16 cellular contexts compared by ENCODE assay signal in the genomic region with DNA sequence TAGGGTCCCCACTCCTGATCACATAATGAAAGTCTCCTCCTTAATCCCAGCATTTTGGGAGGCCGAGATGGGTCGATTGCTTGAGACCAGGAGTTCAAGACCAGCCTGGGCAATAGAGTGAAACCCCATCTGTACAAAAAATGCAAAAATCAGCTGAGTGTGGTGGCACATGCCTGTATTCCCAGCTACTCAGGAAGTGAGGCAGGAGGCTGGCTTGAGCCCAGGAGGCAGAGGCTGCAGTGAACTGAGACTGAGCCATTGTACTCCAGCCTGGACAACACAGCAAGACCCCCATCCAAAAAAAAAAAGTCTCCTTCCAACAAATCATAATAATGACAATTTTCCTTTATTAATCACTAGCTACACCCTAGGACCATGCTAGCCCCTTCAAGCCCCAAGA. TPM values are rescaled to one million over a fixed set of nuclear protein-coding genes. Genes with fewer than 3 reads are reported as not detected.
A peak's percentile ranks its signal among the peaks of the same experiment; 100 is the strongest.
DNase-seq lines count a peak whose midpoint lies in the region; ATAC-seq and TF ChIP-seq lines count a peak whose summit lies in the region.
"Had no signal": no experiment of that assay in that cellular context is flagged by ENCODE, and none has a peak within 500 bp of the region (broad histone marks: within the 10 kb centered on the region; RNA-seq: fewer than 3 reads in every experiment).

No MANE protein-coding gene starts in this region.

- H3K9me3 ChIP-seq in KOPT-K1 (ENCODE audit: insufficient read depth, low read length, poor library complexity, severe bottlenecking) (no peaks in the 10 kb centered on the region), ascending aorta (no peaks in the 10 kb centered on the region)

- CTCF ChIA-PET in activated CD4-positive, alpha-beta memory T cell treated with anti-CD3 and anti-CD28 coated beads, Interleukin-2, amount 10 ng/mL, durations not matched to agents 7 days and 5 days (lab: Charles Lee) = interaction anchor here (1.0 to 1.3 kb wide), 2 partner anchors 116 to 337 kb away, joined by 3 to 4 read pairs; no protein-coding TSS in a partner anchor
- CTCF ChIA-PET in activated CD4-positive, alpha-beta memory T cell treated with anti-CD3 and anti-CD28 coated beads for 36 hours (lab: Charles Lee) = no interaction called here

- no peaks in the 10 kb centered on the region for H3K9me3 Mint-ChIP-seq in activated CD4-positive, alpha-beta memory T cell treated with anti-CD3 and anti-CD28 coated beads, Interleukin-2, amount 10 ng/mL, durations not matched to agents 7 days and 5 days
- H3K9me3 Mint-ChIP-seq in activated CD4-positive, alpha-beta memory T cell treated with anti-CD3 and anti-CD28 coated beads for 36 hours = no peaks in the 10 kb centered on the region
- H3K9me3 Mint-ChIP-seq in CD14-positive monocyte = no peaks in the 10 kb centered on the region
- H3K9me3 Mint-ChIP-seq in effector memory CD8-positive, alpha-beta T cell = no peaks in the 10 kb centered on the region
- no peaks in the 10 kb centered on the region for H3K9me3 Mint-ChIP-seq in naive thymus-derived CD8-positive, alpha-beta T cell
- H3K9me3 Mint-ChIP-seq: CD4-positive, alpha-beta T cell had no signal

- TF ChIP-seq CTCF in CD14-positive monocyte (IDR thresholded peaks at IDR 0.05) (no peak), ascending aorta (IDR thresholded peaks at IDR 0.05) (no peak)

- POLR2A ChIA-PET in activated CD4-positive, alpha-beta memory T cell treated with anti-CD3 and anti-CD28 coated beads, Interleukin-2, amount 10 ng/mL, durations not matched to agents 7 days and 5 days (lab: Charles Lee) = interaction anchor here (1.1 to 2.8 kb wide), 2 partner anchors 9 to 15 kb away, joined by 3 to 20 read pairs; partner anchors contain the start of genes UQCR10 and ZMAT5
- POLR2A ChIA-PET in activated CD4-positive, alpha-beta memory T cell treated with anti-CD3 and anti-CD28 coated beads for 36 hours (lab: Charles Lee) = interaction anchor here (1.6 kb wide), 1 partner anchor 15 kb away, joined by 4 read pairs; the partner anchor contains the start of genes UQCR10 and ZMAT5
- POLR2A ChIA-PET in naive thymus-derived CD8-positive, alpha-beta T cell (lab: Charles Lee) = interaction anchor here (0.8 kb wide), 1 partner anchor 10 kb away, joined by 3 read pairs; no protein-coding TSS in a partner anchor

- H3K36me3 ChIP-seq in KOPT-K1 (ENCODE audit: insufficient read depth, low read length) = peaks cover 4% of the 10 kb centered on the region; the same call in 1 of the 2 replicates
- peaks cover 17 to 43% of the 10 kb centered on the region in 2 donors for H3K36me3 ChIP-seq in ascending aorta

- H3K27me3 Mint-ChIP-seq in activated CD4-positive, alpha-beta memory T cell treated with anti-CD3 and anti-CD28 coated beads, Interleukin-2, amount 10 ng/mL, durations not matched to agents 7 days and 5 days = no peaks in the 10 kb centered on the region
- no peaks in the 10 kb centered on the region for H3K27me3 Mint-ChIP-seq in activated CD4-positive, alpha-beta memory T cell treated with anti-CD3 and anti-CD28 coated beads for 36 hours
- H3K27me3 Mint-ChIP-seq in CD14-positive monocyte (ENCODE audit: low read depth in 3 of 3) = peaks cover 0 to 4% (median 0%) of the 10 kb centered on the region in 3 donors
- H3K27me3 Mint-ChIP-seq in effector memory CD8-positive, alpha-beta T cell = no peaks in the 10 kb centered on the region
- no peaks in the 10 kb centered on the region for H3K27me3 Mint-ChIP-seq in naive thymus-derived CD8-positive, alpha-beta T cell
- H3K27me3 Mint-ChIP-seq: CD4-positive, alpha-beta T cell had no signal

- no peaks in the 10 kb centered on the region for H3K27me3 ChIP-seq in ascending aorta

- H3K27ac ChIP-seq in KOPT-K1 (ENCODE audit: low read depth, low read length, poor library complexity, severe bottlenecking) (peak overlapping the region; percentile 71), ascending aorta (no peak overlapping the region)

- H3K4me1 Mint-ChIP-seq in activated CD4-positive, alpha-beta memory T cell treated with anti-CD3 and anti-CD28 coated beads, Interleukin-2, amount 10 ng/mL, durations not matched to agents 7 days and 5 days = peaks cover 24% of the 10 kb centered on the region
- H3K4me1 Mint-ChIP-seq in activated CD4-positive, alpha-beta memory T cell treated with anti-CD3 and anti-CD28 coated beads for 36 hours (ENCODE audit: low read depth) = peaks cover 11% of the 10 kb centered on the region
- peaks cover 21% of the 10 kb centered on the region for H3K4me1 Mint-ChIP-seq in CD14-positive monocyte
- peaks cover 17 to 24% of the 10 kb centered on the region in 2 donors for H3K4me1 Mint-ChIP-seq in effector memory CD8-positive, alpha-beta T cell (ENCODE audit: low read depth in 2 of 2)
- H3K4me1 Mint-ChIP-seq in naive thymus-derived CD8-positive, alpha-beta T cell = peaks cover 12 to 20% (median 14%) of the 10 kb centered on the region in 4 donors

- no peak overlapping the region for H3K4me3 Mint-ChIP-seq in activated CD4-positive, alpha-beta memory T cell treated with anti-CD3 and anti-CD28 coated beads, Interleukin-2, amount 10 ng/mL, durations not matched to agents 7 days and 5 days
- no peak overlapping the region for H3K4me3 Mint-ChIP-seq in activated CD4-positive, alpha-beta memory T cell treated with anti-CD3 and anti-CD28 coated beads for 36 hours
- no peak overlapping the region for H3K4me3 Mint-ChIP-seq in CD14-positive monocyte
- no peak overlapping the region for H3K4me3 Mint-ChIP-seq in effector memory CD8-positive, alpha-beta T cell
- no peak overlapping the region for H3K4me3 Mint-ChIP-seq in naive thymus-derived CD8-positive, alpha-beta T cell
- H3K4me3 Mint-ChIP-seq: CD4-positive, alpha-beta T cell had no signal

- peak overlapping the region; percentile 56 for H3K27ac Mint-ChIP-seq in activated CD4-positive, alpha-beta memory T cell treated with anti-CD3 and anti-CD28 coated beads, Interleukin-2, amount 10 ng/mL, durations not matched to agents 7 days and 5 days
- H3K27ac Mint-ChIP-seq in activated CD4-positive, alpha-beta memory T cell treated with anti-CD3 and anti-CD28 coated beads for 36 hours = no peak overlapping the region
- peak overlapping the region; percentile 85 to 94 (median 92) for H3K27ac Mint-ChIP-seq in CD14-positive monocyte
- H3K27ac Mint-ChIP-seq in effector memory CD8-positive, alpha-beta T cell = peak overlapping the region; percentile 85 to 92
- H3K27ac Mint-ChIP-seq in naive thymus-derived CD8-positive, alpha-beta T cell = no peak overlapping the region

- ATAC-seq in effector memory CD8-positive, alpha-beta T cell (replicated peaks) = no peak
- ATAC-seq in naive thymus-derived CD8-positive, alpha-beta T cell = no peak

- no peak overlapping the region for H3K4me3 ChIP-seq in ascending aorta

- peaks cover 5% of the 10 kb centered on the region for H3K36me3 Mint-ChIP-seq in activated CD4-positive, alpha-beta memory T cell treated with anti-CD3 and anti-CD28 coated beads, Interleukin-2, amount 10 ng/mL, durations not matched to agents 7 days and 5 days (ENCODE audit: low read depth)
- H3K36me3 Mint-ChIP-seq in activated CD4-positive, alpha-beta memory T cell treated with anti-CD3 and anti-CD28 coated beads for 36 hours = peaks cover 4% of the 10 kb centered on the region
- H3K36me3 Mint-ChIP-seq in CD14-positive monocyte = peaks cover 40 to 55% of the 10 kb centered on the region in 2 donors
- peaks cover 8% of the 10 kb centered on the region for H3K36me3 Mint-ChIP-seq in effector memory CD8-positive, alpha-beta T cell (ENCODE audit: insufficient read depth)
- H3K36me3 Mint-ChIP-seq in naive thymus-derived CD8-positive, alpha-beta T cell = peaks cover 0 to 18% (median 8%) of the 10 kb centered on the region in 3 donors

- intact Hi-C loops in activated CD4-positive, alpha-beta memory T cell treated with anti-CD3 and anti-CD28 coated beads for 36 hours (cut with micrococcal nuclease) = no loop called here
- intact Hi-C loops in CD14-positive monocyte (cut with micrococcal nuclease) = no loop called here
- intact Hi-C loops in ascending aorta (cut with DNase I) = no loop called here

- no peaks in the 10 kb centered on the region for H3K4me1 ChIP-seq in ascending aorta

- DNase-seq in activated CD4-positive, alpha-beta memory T cell treated with anti-CD3 and anti-CD28 coated beads, Interleukin-2, amount 10 ng/mL, durations not matched to agents 7 days and 5 days = no peak
- no peak for DNase-seq in activated CD4-positive, alpha-beta memory T cell treated with anti-CD3 and anti-CD28 coated beads for 36 hours
- DNase-seq in CD14-positive monocyte (ENCODE audit: low spot score) (no peak), ascending aorta (ENCODE audit: low spot score in 2 of 2) (no peak)
- no peak for DNase-seq in effector memory CD8-positive, alpha-beta T cell
- DNase-seq in naive thymus-derived CD8-positive, alpha-beta T cell = no peak
- DNase-seq in activated CD8-positive, alpha-beta memory T cell treated with anti-CD3 and anti-CD28 coated beads for 24 hours = no peak
- DNase-seq: CD4-positive, alpha-beta T cell; DMS79 treated with DMSO at 0.1 percent for 48 hours; HCEC 1CT; NCI-H1048; NCI-H146; NCI-H2081 treated with DMSO at 0.1 percent for 48 hours; NCI-H524 had no signal

RNA-seq across cellular contexts. Expression of gene ZMAT5, which starts 15.1 kb away (rescaled TPM):
- 10 to 100 TPM; 23.1 to 26.4 TPM for total RNA-seq in activated CD4-positive, alpha-beta memory T cell treated with anti-CD3 and anti-CD28 coated beads, Interleukin-2, amount 10 ng/mL, durations not matched to agents 7 days and 5 days
- 10 to 100 TPM; 18.1 to 20.6 TPM for total RNA-seq in activated CD4-positive, alpha-beta memory T cell treated with anti-CD3 and anti-CD28 coated beads for 36 hours
- 10 to 100 TPM; 59.3 to 79.4 TPM for polyA plus RNA-seq in CD14-positive monocyte
- 59.3 TPM for total RNA-seq in ascending aorta
- total RNA-seq in naive thymus-derived CD8-positive, alpha-beta T cell = 10 to 100 TPM; 17.5 to 23.8 TPM
- 10 to 100 TPM; 44.2 to 58.5 (median 46.3) TPM for polyA plus RNA-seq in naive thymus-derived CD8-positive, alpha-beta T cell

RNA-seq across cellular contexts. Expression of gene UQCR10, which starts 15.5 kb away (rescaled TPM):
- total RNA-seq in activated CD4-positive, alpha-beta memory T cell treated with anti-CD3 and anti-CD28 coated beads, Interleukin-2, amount 10 ng/mL, durations not matched to agents 7 days and 5 days = 10 to 100 TPM; 86.4 to 89.5 TPM
- total RNA-seq in activated CD4-positive, alpha-beta memory T cell treated with anti-CD3 and anti-CD28 coated beads for 36 hours = 10 to 100 TPM; 81.4 to 87.4 TPM
- 100 to 1,000 TPM; 287 to 314 TPM for polyA plus RNA-seq in CD14-positive monocyte
- total RNA-seq in ascending aorta = 66.8 TPM
- total RNA-seq in naive thymus-derived CD8-positive, alpha-beta T cell = 10 to 100 TPM; 53.9 to 59.7 TPM
- 100 to 1,000 TPM; 288 to 333 (median 323) TPM for polyA plus RNA-seq in naive thymus-derived CD8-positive, alpha-beta T cell

RNA-seq across cellular contexts. Expression of gene CABP7, which starts 31.9 kb away (rescaled TPM):
- total RNA-seq in activated CD4-positive, alpha-beta memory T cell treated with anti-CD3 and anti-CD28 coated beads, Interleukin-2, amount 10 ng/mL, durations not matched to agents 7 days and 5 days = under 1 TPM; 0.08 to 0.13 TPM
- total RNA-seq in activated CD4-positive, alpha-beta memory T cell treated with anti-CD3 and anti-CD28 coated beads for 36 hours = under 1 TPM in 1 of 2 experiments, not detected in 1; 0.07 TPM
- polyA plus RNA-seq in CD14-positive monocyte = under 1 TPM; 0.11 to 0.14 TPM
- not detected for total RNA-seq in ascending aorta
- total RNA-seq in naive thymus-derived CD8-positive, alpha-beta T cell = under 1 TPM in 1 of 2 experiments, not detected in 1; 0.11 TPM
- under 1 TPM; 0.06 to 0.09 (median 0.06) TPM for polyA plus RNA-seq in naive thymus-derived CD8-positive, alpha-beta T cell
- total RNA-seq: A673 had no signal

Comparison
In these comparisons a context has a peak if more than half of its experiments do, and no peak if none do; other contexts are left out.
1. H3K27ac Mint-ChIP-seq: peak in activated CD4-positive, alpha-beta memory T cell treated with anti-CD3 and anti-CD28 coated beads, Interleukin-2, amount 10 ng/mL, durations not matched to agents 7 days and 5 days (single experiment), CD14-positive monocyte (7 of 7) and effector memory CD8-positive, alpha-beta T cell (2 of 2); none in activated CD4-positive, alpha-beta memory T cell treated with anti-CD3 and anti-CD28 coated beads for 36 hours (single experiment) and naive thymus-derived CD8-positive, alpha-beta T cell (0 of 10).